In the genomic region with DNA sequence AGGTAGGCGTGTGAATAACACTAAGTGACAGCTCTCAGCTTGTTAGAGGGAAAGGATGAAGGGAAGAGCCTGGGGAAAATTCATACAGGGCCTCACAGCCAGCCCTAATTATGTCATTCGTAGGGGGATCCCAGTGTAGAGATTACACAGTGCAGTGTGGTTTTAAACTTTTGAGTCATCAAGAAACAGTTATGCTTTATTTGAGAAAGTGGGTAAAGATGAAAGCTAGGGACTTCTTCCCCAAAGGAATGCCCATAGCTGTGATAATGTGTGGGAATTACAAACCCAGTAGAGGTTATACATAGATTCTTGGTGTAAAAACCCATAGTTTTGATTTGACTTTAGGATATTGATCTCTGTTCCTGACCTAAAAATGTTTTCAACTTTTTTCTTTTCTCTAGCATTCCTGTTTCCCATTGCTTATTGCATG, we compare ENCODE assay signal across 1 cellular context.
TF ChIP-seq lines count a peak whose summit lies in the region.

No MANE protein-coding gene starts in this region.

TF ChIP-seq in GM23338, 12 proteins besides CTCF, POLR2A, EP300 and RAD21 (continued from another document):
- TF ChIP-seq, protein P1, sequence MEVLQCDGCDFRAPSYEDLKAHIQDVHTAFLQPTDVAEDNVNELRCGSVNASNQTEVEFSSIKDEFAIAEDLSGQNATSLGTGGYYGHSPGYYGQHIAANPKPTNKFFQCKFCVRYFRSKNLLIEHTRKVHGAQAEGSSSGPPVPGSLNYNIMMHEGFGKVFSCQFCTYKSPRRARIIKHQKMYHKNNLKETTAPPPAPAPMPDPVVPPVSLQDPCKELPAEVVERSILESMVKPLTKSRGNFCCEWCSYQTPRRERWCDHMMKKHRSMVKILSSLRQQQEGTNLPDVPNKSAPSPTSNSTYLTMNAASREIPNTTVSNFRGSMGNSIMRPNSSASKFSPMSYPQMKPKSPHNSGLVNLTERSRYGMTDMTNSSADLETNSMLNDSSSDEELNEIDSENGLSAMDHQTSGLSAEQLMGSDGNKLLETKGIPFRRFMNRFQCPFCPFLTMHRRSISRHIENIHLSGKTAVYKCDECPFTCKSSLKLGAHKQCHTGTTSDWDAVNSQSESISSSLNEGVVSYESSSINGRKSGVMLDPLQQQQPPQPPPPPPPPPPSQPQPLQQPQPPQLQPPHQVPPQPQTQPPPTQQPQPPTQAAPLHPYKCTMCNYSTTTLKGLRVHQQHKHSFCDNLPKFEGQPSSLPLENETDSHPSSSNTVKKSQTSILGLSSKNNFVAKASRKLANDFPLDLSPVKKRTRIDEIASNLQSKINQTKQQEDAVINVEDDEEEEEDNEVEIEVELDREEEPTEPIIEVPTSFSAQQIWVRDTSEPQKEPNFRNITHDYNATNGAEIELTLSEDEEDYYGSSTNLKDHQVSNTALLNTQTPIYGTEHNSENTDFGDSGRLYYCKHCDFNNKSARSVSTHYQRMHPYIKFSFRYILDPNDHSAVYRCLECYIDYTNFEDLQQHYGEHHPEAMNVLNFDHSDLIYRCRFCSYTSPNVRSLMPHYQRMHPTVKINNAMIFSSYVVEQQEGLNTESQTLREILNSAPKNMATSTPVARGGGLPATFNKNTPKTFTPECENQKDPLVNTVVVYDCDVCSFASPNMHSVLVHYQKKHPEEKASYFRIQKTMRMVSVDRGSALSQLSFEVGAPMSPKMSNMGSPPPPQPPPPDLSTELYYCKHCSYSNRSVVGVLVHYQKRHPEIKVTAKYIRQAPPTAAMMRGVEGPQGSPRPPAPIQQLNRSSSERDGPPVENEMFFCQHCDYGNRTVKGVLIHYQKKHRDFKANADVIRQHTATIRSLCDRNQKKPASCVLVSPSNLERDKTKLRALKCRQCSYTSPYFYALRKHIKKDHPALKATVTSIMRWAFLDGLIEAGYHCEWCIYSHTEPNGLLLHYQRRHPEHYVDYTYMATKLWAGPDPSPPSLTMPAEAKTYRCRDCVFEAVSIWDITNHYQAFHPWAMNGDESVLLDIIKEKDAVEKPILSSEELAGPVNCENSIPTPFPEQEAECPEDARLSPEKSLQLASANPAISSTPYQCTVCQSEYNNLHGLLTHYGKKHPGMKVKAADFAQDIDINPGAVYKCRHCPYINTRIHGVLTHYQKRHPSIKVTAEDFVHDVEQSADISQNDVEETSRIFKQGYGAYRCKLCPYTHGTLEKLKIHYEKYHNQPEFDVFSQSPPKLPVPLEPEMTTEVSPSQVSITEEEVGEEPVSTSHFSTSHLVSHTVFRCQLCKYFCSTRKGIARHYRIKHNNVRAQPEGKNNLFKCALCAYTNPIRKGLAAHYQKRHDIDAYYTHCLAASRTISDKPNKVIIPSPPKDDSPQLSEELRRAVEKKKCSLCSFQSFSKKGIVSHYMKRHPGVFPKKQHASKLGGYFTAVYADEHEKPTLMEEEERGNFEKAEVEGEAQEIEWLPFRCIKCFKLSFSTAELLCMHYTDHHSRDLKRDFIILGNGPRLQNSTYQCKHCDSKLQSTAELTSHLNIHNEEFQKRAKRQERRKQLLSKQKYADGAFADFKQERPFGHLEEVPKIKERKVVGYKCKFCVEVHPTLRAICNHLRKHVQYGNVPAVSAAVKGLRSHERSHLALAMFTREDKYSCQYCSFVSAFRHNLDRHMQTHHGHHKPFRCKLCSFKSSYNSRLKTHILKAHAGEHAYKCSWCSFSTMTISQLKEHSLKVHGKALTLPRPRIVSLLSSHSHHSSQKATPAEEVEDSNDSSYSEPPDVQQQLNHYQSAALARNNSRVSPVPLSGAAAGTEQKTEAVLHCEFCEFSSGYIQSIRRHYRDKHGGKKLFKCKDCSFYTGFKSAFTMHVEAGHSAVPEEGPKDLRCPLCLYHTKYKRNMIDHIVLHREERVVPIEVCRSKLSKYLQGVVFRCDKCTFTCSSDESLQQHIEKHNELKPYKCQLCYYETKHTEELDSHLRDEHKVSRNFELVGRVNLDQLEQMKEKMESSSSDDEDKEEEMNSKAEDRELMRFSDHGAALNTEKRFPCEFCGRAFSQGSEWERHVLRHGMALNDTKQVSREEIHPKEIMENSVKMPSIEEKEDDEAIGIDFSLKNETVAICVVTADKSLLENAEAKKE (CRISPR knock-in tag; IDR thresholded peaks at IDR 0.05): no peak
- TF ChIP-seq NANOG (IDR thresholded peaks at IDR 0.05; ENCODE audit: borderline replicate concordance): no peak
- TF ChIP-seq, protein P2, sequence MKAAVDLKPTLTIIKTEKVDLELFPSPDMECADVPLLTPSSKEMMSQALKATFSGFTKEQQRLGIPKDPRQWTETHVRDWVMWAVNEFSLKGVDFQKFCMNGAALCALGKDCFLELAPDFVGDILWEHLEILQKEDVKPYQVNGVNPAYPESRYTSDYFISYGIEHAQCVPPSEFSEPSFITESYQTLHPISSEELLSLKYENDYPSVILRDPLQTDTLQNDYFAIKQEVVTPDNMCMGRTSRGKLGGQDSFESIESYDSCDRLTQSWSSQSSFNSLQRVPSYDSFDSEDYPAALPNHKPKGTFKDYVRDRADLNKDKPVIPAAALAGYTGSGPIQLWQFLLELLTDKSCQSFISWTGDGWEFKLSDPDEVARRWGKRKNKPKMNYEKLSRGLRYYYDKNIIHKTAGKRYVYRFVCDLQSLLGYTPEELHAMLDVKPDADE (IDR thresholded peaks at IDR 0.05): no peak
- no peak for TF ChIP-seq STAT1 (IDR thresholded peaks at IDR 0.05; ENCODE audit: unreplicated experiment)
- TF ChIP-seq ZNF114 (CRISPR knock-in tag; IDR thresholded peaks at IDR 0.05): no peak
- no peak for TF ChIP-seq EZH2phosphoT487 (IDR thresholded peaks at IDR 0.05; ENCODE audit: unreplicated experiment)
- no peak for TF ChIP-seq JUNB (IDR thresholded peaks at IDR 0.05; ENCODE audit: unreplicated experiment)
- TF ChIP-seq POLR2AphosphoS5 (IDR thresholded peaks at IDR 0.05; ENCODE audit: low read depth): no peak
- TF ChIP-seq EZH2 (IDR thresholded peaks at IDR 0.05; ENCODE audit: low read depth, unreplicated experiment): no peak
- TF ChIP-seq, protein P3, sequence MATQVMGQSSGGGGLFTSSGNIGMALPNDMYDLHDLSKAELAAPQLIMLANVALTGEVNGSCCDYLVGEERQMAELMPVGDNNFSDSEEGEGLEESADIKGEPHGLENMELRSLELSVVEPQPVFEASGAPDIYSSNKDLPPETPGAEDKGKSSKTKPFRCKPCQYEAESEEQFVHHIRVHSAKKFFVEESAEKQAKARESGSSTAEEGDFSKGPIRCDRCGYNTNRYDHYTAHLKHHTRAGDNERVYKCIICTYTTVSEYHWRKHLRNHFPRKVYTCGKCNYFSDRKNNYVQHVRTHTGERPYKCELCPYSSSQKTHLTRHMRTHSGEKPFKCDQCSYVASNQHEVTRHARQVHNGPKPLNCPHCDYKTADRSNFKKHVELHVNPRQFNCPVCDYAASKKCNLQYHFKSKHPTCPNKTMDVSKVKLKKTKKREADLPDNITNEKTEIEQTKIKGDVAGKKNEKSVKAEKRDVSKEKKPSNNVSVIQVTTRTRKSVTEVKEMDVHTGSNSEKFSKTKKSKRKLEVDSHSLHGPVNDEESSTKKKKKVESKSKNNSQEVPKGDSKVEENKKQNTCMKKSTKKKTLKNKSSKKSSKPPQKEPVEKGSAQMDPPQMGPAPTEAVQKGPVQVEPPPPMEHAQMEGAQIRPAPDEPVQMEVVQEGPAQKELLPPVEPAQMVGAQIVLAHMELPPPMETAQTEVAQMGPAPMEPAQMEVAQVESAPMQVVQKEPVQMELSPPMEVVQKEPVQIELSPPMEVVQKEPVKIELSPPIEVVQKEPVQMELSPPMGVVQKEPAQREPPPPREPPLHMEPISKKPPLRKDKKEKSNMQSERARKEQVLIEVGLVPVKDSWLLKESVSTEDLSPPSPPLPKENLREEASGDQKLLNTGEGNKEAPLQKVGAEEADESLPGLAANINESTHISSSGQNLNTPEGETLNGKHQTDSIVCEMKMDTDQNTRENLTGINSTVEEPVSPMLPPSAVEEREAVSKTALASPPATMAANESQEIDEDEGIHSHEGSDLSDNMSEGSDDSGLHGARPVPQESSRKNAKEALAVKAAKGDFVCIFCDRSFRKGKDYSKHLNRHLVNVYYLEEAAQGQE (IDR thresholded peaks at IDR 0.05; ENCODE audit: unreplicated experiment): no peak
TF ChIP-seq in GM23338: peak in this region for 0.
